Comparison of ENCODE assay signal across 8 cellular contexts in the genomic region with DNA sequence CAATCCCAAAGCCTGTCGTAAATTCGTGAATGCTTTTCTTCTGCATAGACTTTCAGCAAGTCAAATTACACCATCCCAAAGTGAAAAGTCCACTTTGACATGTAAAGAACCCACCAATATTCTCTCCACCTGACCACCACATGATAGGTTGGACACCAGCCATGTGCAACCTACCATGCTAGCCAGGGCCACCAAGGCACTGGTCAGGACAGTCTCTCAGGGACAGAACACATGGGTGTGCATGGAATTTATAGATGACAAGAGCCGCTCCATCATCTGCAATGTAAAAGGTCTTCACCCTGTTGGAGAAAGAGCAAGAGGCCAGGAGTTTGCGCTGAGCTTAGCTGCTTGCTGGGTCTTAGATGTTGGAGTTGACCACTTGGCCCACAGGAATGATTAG. TPM values are rescaled to one million over a fixed set of nuclear protein-coding genes. Genes with fewer than 3 reads are reported as not detected.
"Had no signal": no experiment of that assay in that cellular context is flagged by ENCODE, and none has a peak within 500 bp of the region (broad histone marks: within the 10 kb centered on the region; RNA-seq: fewer than 3 reads in every experiment).

No MANE protein-coding gene starts in this region.

- DNase-seq: IMR-90, KBM-7, KG1 had no signal

- H3K4me3 ChIP-seq: K562 had no signal

- H3K27ac ChIP-seq: HL-60 had no signal

RNA-seq across cellular contexts. Expression of a gene that starts 5.4 kb away (rescaled TPM):
- total RNA-seq: HepG2, HT-29, HT1080, IMR-90, K562 had no signal

RNA-seq across cellular contexts. Expression of a gene that starts 13.4 kb away (rescaled TPM):
- total RNA-seq: HepG2, HT-29, IMR-90, K562 had no signal

RNA-seq across cellular contexts. Expression of a gene that starts 31.4 kb away (rescaled TPM):
- total RNA-seq: HepG2, HT-29, HT1080, K562 had no signal

RNA-seq across cellular contexts. Expression of a gene that starts 51.6 kb away (rescaled TPM):
- total RNA-seq: HepG2, HT-29 had no signal
